Comparison of ENCODE assay signal across 27 cellular contexts in genomic region chr17:32995416-32995815, GRCh38. TPM values are rescaled to one million over a fixed set of nuclear protein-coding genes. Genes with fewer than 3 reads are reported as not detected.
"Had no signal": no experiment of that assay in that cellular context is flagged by ENCODE, and none has a peak within 500 bp of the region (broad histone marks: within the 10 kb centered on the region; RNA-seq: fewer than 3 reads in every experiment).

No MANE protein-coding gene starts in this region.

- H3K9me3 ChIP-seq: esophagus squamous epithelium, gastroesophageal sphincter, heart left ventricle, left lung, lower lobe of right lung, mucosa of descending colon had no signal

- H3K27ac ChIP-seq: coronary artery, dorsolateral prefrontal cortex, epithelial cell of prostate, esophagus squamous epithelium, gastroesophageal sphincter, heart left ventricle, left lung, lower lobe of right lung had no signal

- H3K36me3 ChIP-seq: esophagus squamous epithelium, gastroesophageal sphincter, heart left ventricle, left lung, lower lobe of right lung had no signal

- ATAC-seq: esophagus mucosa, gastroesophageal sphincter, heart left ventricle, left cardiac atrium, left lung, left ventricle myocardium superior, lower lobe of right lung, mucosa of descending colon had no signal

- H3K4me3 ChIP-seq: coronary artery, dorsolateral prefrontal cortex, esophagus squamous epithelium, gastroesophageal sphincter, heart left ventricle, left lung, lower lobe of right lung, mucosa of descending colon had no signal

- H3K4me1 ChIP-seq: esophagus squamous epithelium had no signal

- DNase-seq: dermis blood vessel endothelial cell; dorsolateral prefrontal cortex; effector CD4-positive, alpha-beta T cell; effector memory CD4-positive, alpha-beta T cell; erythroblast; esophagus squamous epithelium; foreskin fibroblast; foreskin melanocyte; heart left ventricle; hippocampal formation; left cardiac atrium; left lung; left ventricle myocardium superior; lower lobe of right lung; mesenchymal stem cell; mucosa of descending colon; naive B cell had no signal

RNA-seq across cellular contexts. Expression of gene SPACA3, which starts 3.8 kb away (rescaled TPM):
- total RNA-seq: dermis blood vessel endothelial cell, dorsolateral prefrontal cortex, esophagus mucosa, esophagus squamous epithelium, gastroesophageal sphincter, heart left ventricle, kidney epithelial cell, left cardiac atrium, left lung, left ventricle myocardium superior, lower leg skin, lower lobe of right lung, lung microvascular endothelial cell, mesenteric fat pad, mesothelial cell of epicardium, mucosa of descending colon had no signal
- polyA plus RNA-seq: heart left ventricle, keratinocyte had no signal
